In genomic region chr12:38907171-38907923, GRCh38 we compare ENCODE assay signal across 8 cellular contexts. TPM values are rescaled to one million over a fixed set of nuclear protein-coding genes. Genes with fewer than 3 reads are reported as not detected.
DNase-seq lines count a peak whose midpoint lies in the region; ATAC-seq and TF ChIP-seq lines count a peak whose summit lies in the region.

No MANE protein-coding gene starts in this region.

- no peaks in the 10 kb centered on the region for H3K79me2 ChIP-seq in parathyroid adenoma

- H3K4me1 ChIP-seq in ES-I3 (ENCODE audit: insufficient read depth, low read length) (peaks cover 10% of the 10 kb centered on the region), Panc1 (ENCODE audit: control insufficient read depth, insufficient read depth, low read length) (peaks cover 16% of the 10 kb centered on the region), parathyroid adenoma (no peaks in the 10 kb centered on the region)

- intact Hi-C loops in Panc1 (cut with micrococcal nuclease; ENCODE audit: unreplicated experiment), result loop anchor here (10.0 kb wide), 1 partner anchor 243 kb away; no protein-coding TSS in a partner anchor

- H3K4me3 ChIP-seq in Panc1 (ENCODE audit: low read depth in 2 of 2, low read length in 2 of 2), result peak overlapping the region; percentile 79 to 92
- H3K4me3 ChIP-seq in epithelial cell of esophagus (ENCODE audit: low read length), result peak overlapping the region; percentile 70
- peak overlapping the region; percentile 57 for H3K4me3 ChIP-seq in parathyroid adenoma (ENCODE audit: low read depth, low read length)

- peak overlapping the region; percentile 94 for H3K27ac ChIP-seq in Panc1 (ENCODE audit: low read length)
- H3K27ac ChIP-seq in parathyroid adenoma, result no peak overlapping the region

- in situ Hi-C loops in Panc1 (cut with HindIII; ENCODE audit: low pct_unique_long_range_greater_than_20kb, low sequenced_read_pairs), result no loop called here

- H3K9me3 ChIP-seq in ES-I3 (ENCODE audit: control insufficient read depth, insufficient read depth, low read length) (no peaks in the 10 kb centered on the region), Panc1 (ENCODE audit: control insufficient read depth, insufficient read depth, low read depth, low read length) (no peaks in the 10 kb centered on the region), parathyroid adenoma (ENCODE audit: control insufficient read depth, low read length) (no peaks in the 10 kb centered on the region)

- no peak for DNase-seq in Panc1 (ENCODE audit: low read depth, low spot score)
- DNase-seq in epithelial cell of esophagus (ENCODE audit: low read depth), result no peak
- DNase-seq in GF-D8 (lab: John Stamatoyannopoulos, UW), result no peak
- DNase-seq in Ammon's horn (ENCODE audit: low spot score), result no peak
- no peak for DNase-seq in NCI-H2196 (lab: John Stamatoyannopoulos, UW; ENCODE audit: unreplicated experiment)

- POLR2A ChIA-PET in Panc1 (lab: Charles Lee), result interaction anchor here (0.6 to 1.7 kb wide), 3 partner anchors 12 to 366 kb away, joined by 3 to 14 read pairs (median 7); no protein-coding TSS in a partner anchor

- no TSS peak for BruUV-seq in Panc1 (replicated peaks; lab: Mats Ljungman, UMichigan)

- peak overlapping the region; percentile 73 for H2AFZ ChIP-seq in parathyroid adenoma

- CTCF ChIA-PET in Panc1 (lab: Charles Lee), result interaction anchor here (0.6 to 2.3 kb wide), 8 partner anchors 14 to 366 kb away, joined by 3 to 10 read pairs (median 6); no protein-coding TSS in a partner anchor

- H3K9ac ChIP-seq in ES-I3 (ENCODE audit: low read depth, low read length), result peak overlapping the region; percentile 86
- no peak overlapping the region for H3K9ac ChIP-seq in parathyroid adenoma

- TF ChIP-seq CTCF in Panc1 (IDR thresholded peaks at IDR 0.05) (no peak), epithelial cell of esophagus (IDR thresholded peaks at IDR 0.05; ENCODE audit: insufficient read depth, low read depth, low read length, missing control alignments) (no peak), parathyroid adenoma (IDR thresholded peaks at IDR 0.05) (no peak)

- H3K27me3 ChIP-seq in Panc1 (ENCODE audit: control insufficient read depth, insufficient read depth, low read length) (no peaks in the 10 kb centered on the region), parathyroid adenoma (ENCODE audit: control insufficient read depth, insufficient read depth, low read length) (no peaks in the 10 kb centered on the region)

- H3K36me3 ChIP-seq in ES-I3 (ENCODE audit: insufficient read depth, low read length) (no peaks in the 10 kb centered on the region), Panc1 (ENCODE audit: control insufficient read depth, insufficient read depth, low read length) (no peaks in the 10 kb centered on the region), parathyroid adenoma (ENCODE audit: control insufficient read depth, insufficient read depth, low read length) (no peaks in the 10 kb centered on the region)

- H3K4me2 ChIP-seq in parathyroid adenoma (ENCODE audit: low read length), result peak overlapping the region; percentile 92

- no peak for ATAC-seq in Panc1
- no peak for ATAC-seq in HG02884 (IDR thresholded peaks at IDR 0.05; ENCODE audit: unreplicated experiment)

RNA-seq across cellular contexts. Expression of gene CPNE8, which starts 2.0 kb away (rescaled TPM):
- 23.6 TPM for total RNA-seq in Panc1 (2021; ENCODE audit: unreplicated experiment)
- polyA plus RNA-seq in Panc1 (2012; ENCODE audit: insufficient read length), result 7.9 TPM
